Comparison of ENCODE assay signal across 2 cellular contexts in the genomic region with DNA sequence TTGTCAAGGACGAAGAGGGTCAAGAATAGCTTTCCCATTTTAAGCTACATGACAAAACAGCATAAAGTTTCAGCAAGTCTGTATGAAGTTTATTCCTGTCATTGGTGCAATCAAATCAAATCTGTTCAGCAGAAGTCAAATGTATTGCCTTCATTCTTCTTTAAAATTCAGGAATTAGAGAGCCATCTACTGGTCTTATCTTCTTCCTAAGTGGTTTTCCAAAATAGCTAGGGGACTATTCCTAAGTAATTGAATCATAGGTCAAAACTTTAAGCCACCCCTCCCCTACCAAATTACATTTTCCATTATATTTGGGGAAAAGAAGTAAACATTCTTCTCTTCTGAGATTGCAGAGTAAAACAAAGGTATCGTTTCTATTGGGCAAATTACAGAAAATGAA.
TF ChIP-seq lines count a peak whose summit lies in the region.

No MANE protein-coding gene starts in this region.

TF ChIP-seq in SK-N-SH, 30 proteins besides CTCF, POLR2A, EP300 and RAD21 (continued from another document):
- TF ChIP-seq RXRA (IDR thresholded peaks at IDR 0.05; ENCODE audit: borderline replicate concordance, low read depth) (no peak), NFIC (IDR thresholded peaks at IDR 0.05; ENCODE audit: borderline replicate concordance) (no peak), POLR2AphosphoS5 (IDR thresholded peaks at IDR 0.05; ENCODE audit: low read depth, low read length) (no peak)
- TF ChIP-seq, protein P1, sequence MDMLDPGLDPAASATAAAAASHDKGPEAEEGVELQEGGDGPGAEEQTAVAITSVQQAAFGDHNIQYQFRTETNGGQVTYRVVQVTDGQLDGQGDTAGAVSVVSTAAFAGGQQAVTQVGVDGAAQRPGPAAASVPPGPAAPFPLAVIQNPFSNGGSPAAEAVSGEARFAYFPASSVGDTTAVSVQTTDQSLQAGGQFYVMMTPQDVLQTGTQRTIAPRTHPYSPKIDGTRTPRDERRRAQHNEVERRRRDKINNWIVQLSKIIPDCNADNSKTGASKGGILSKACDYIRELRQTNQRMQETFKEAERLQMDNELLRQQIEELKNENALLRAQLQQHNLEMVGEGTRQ (IDR thresholded peaks at IDR 0.05; ENCODE audit: borderline replicate concordance, low read depth, low read length), result no peak
TF ChIP-seq in SK-N-SH: peak in this region for 0.

TF ChIP-seq in SK-N-SH treated with all-trans-retinoic acid at 6 μM for 48 hours, 23 proteins besides CTCF, POLR2A, EP300 and RAD21 (continued from another document):
- TF ChIP-seq, protein P2, sequence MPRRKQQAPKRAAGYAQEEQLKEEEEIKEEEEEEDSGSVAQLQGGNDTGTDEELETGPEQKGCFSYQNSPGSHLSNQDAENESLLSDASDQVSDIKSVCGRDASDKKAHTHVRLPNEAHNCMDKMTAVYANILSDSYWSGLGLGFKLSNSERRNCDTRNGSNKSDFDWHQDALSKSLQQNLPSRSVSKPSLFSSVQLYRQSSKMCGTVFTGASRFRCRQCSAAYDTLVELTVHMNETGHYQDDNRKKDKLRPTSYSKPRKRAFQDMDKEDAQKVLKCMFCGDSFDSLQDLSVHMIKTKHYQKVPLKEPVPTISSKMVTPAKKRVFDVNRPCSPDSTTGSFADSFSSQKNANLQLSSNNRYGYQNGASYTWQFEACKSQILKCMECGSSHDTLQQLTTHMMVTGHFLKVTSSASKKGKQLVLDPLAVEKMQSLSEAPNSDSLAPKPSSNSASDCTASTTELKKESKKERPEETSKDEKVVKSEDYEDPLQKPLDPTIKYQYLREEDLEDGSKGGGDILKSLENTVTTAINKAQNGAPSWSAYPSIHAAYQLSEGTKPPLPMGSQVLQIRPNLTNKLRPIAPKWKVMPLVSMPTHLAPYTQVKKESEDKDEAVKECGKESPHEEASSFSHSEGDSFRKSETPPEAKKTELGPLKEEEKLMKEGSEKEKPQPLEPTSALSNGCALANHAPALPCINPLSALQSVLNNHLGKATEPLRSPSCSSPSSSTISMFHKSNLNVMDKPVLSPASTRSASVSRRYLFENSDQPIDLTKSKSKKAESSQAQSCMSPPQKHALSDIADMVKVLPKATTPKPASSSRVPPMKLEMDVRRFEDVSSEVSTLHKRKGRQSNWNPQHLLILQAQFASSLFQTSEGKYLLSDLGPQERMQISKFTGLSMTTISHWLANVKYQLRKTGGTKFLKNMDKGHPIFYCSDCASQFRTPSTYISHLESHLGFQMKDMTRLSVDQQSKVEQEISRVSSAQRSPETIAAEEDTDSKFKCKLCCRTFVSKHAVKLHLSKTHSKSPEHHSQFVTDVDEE (CRISPR knock-in tag; IDR thresholded peaks at IDR 0.05), result no peak
- TF ChIP-seq PPARA (CRISPR knock-in tag; IDR thresholded peaks at IDR 0.05; ENCODE audit: borderline replicate concordance), result no peak
- no peak for TF ChIP-seq TCF4 (CRISPR knock-in tag; IDR thresholded peaks at IDR 0.05; ENCODE audit: borderline replicate concordance)
- TF ChIP-seq, protein P3, sequence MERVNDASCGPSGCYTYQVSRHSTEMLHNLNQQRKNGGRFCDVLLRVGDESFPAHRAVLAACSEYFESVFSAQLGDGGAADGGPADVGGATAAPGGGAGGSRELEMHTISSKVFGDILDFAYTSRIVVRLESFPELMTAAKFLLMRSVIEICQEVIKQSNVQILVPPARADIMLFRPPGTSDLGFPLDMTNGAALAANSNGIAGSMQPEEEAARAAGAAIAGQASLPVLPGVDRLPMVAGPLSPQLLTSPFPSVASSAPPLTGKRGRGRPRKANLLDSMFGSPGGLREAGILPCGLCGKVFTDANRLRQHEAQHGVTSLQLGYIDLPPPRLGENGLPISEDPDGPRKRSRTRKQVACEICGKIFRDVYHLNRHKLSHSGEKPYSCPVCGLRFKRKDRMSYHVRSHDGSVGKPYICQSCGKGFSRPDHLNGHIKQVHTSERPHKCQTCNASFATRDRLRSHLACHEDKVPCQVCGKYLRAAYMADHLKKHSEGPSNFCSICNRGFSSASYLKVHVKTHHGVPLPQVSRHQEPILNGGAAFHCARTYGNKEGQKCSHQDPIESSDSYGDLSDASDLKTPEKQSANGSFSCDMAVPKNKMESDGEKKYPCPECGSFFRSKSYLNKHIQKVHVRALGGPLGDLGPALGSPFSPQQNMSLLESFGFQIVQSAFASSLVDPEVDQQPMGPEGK (CRISPR knock-in tag; IDR thresholded peaks at IDR 0.05; ENCODE audit: borderline replicate concordance), result no peak
- TF ChIP-seq, protein P4, sequence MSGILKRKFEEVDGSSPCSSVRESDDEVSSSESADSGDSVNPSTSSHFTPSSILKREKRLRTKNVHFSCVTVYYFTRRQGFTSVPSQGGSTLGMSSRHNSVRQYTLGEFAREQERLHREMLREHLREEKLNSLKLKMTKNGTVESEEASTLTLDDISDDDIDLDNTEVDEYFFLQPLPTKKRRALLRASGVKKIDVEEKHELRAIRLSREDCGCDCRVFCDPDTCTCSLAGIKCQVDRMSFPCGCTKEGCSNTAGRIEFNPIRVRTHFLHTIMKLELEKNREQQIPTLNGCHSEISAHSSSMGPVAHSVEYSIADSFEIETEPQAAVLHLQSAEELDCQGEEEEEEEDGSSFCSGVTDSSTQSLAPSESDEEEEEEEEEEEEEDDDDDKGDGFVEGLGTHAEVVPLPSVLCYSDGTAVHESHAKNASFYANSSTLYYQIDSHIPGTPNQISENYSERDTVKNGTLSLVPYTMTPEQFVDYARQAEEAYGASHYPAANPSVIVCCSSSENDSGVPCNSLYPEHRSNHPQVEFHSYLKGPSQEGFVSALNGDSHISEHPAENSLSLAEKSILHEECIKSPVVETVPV (CRISPR knock-in tag; IDR thresholded peaks at IDR 0.05), result no peak
